Comparison of ENCODE assay signal across 24 cellular contexts in genomic region chr14:95149441-95149840, GRCh38.
"Had no signal": no experiment of that assay in that cellular context is flagged by ENCODE, and none has a peak within 500 bp of the region (broad histone marks: within the 10 kb centered on the region; RNA-seq: fewer than 3 reads in every experiment).

No MANE protein-coding gene starts in this region.

- H3K4me2 ChIP-seq: neural progenitor cell, smooth muscle cell had no signal

- H3K9ac ChIP-seq: neural progenitor cell had no signal

- H2AFZ ChIP-seq: neural progenitor cell had no signal

- H3K27me3 Mint-ChIP-seq: natural killer cell treated with Interleukin-12 subunit alpha and Interleukin-12 subunit beta and Interleukin-15 and Interleukin-18, amount 100 ng/mL, for 72 hours; progenitor cell of endocrine pancreas; type B pancreatic cell had no signal

- ATAC-seq: gastrocnemius medialis; heart right ventricle; left ventricle myocardium superior; natural killer cell treated with Interleukin-12 subunit alpha and Interleukin-12 subunit beta and Interleukin-15 and Interleukin-18, amount 100 ng/mL, for 72 hours; right cardiac atrium; stimulated activated naive CD8-positive, alpha-beta T cell treated with anti-CD3 and anti-CD28 coated beads, Interleukin-15, Interleukin-2, amounts not matched to agents 100 U/mL and 50 U/mL, for 24 hours had no signal

- H3K27me3 ChIP-seq: esophagus muscularis mucosa, gastrocnemius medialis, heart right ventricle, neural progenitor cell, ovary, suprapubic skin, thyroid gland had no signal

- H3K27ac Mint-ChIP-seq: neural progenitor cell, progenitor cell of endocrine pancreas, type B pancreatic cell had no signal

- FAIRE-seq: urothelium cell line had no signal

- H3K4me3 Mint-ChIP-seq: natural killer cell treated with Interleukin-12 subunit alpha and Interleukin-12 subunit beta and Interleukin-15 and Interleukin-18, amount 100 ng/mL, for 72 hours; neural progenitor cell; type B pancreatic cell had no signal

- H3K4me1 ChIP-seq: neural progenitor cell had no signal

- H3K27ac ChIP-seq: epithelial cell of prostate, heart right ventricle, neural progenitor cell, ovary, suprapubic skin, thyroid gland had no signal

- DNase-seq: effector memory CD4-positive, alpha-beta T cell; gastrocnemius medialis; heart right ventricle; hypothalamus; islet precursor cell; left ventricle myocardium superior; mesenchymal stem cell; midbrain; nucleus accumbens; ovary; right cardiac atrium; stimulated activated CD4-positive, alpha-beta T cell treated with anti-CD3 and anti-CD28 coated beads, Interleukin-2, amount 100 ng/mL, for 48 hours; stimulated activated naive CD8-positive, alpha-beta T cell treated with anti-CD3 and anti-CD28 coated beads, Interleukin-15, Interleukin-2, amounts not matched to agents 100 U/mL and 50 U/mL, for 24 hours; thyroid gland had no signal

- H3K4me3 ChIP-seq: esophagus muscularis mucosa, gastrocnemius medialis, heart right ventricle, lung, neural progenitor cell, ovary, smooth muscle cell, suprapubic skin, thyroid gland had no signal

- H3K36me3 ChIP-seq: esophagus muscularis mucosa, gastrocnemius medialis, heart right ventricle, neural progenitor cell, ovary, suprapubic skin, thyroid gland had no signal
